Comparison of ENCODE assay signal across 6 cellular contexts in genomic region chr1:1470626-1471388, GRCh38. TPM values are rescaled to one million over a fixed set of nuclear protein-coding genes. Genes with fewer than 3 reads are reported as not detected.
DNase-seq lines count a peak whose midpoint lies in the region; ATAC-seq and TF ChIP-seq lines count a peak whose summit lies in the region.

No MANE protein-coding gene starts in this region.

- peak overlapping the region; percentile 95 for H3K4me3 Mint-ChIP-seq in CD4-positive, alpha-beta T cell

- ATAC-seq in CD4-positive, alpha-beta T cell (ENCODE audit: poor library complexity) = peak; percentile 28
- ATAC-seq in foreskin keratinocyte (peak; percentile 36), HG02970 (IDR thresholded peaks at IDR 0.05; ENCODE audit: low FRiP score, unreplicated experiment) (no peak)

- no peaks in the 10 kb centered on the region for H3K36me3 Mint-ChIP-seq in CD4-positive, alpha-beta T cell (ENCODE audit: low read depth)

- TF ChIP-seq EP300 in suprapubic skin (IDR thresholded peaks at IDR 0.05) = no peak

- WGBS in suprapubic skin = 12% methylated on average over 16 of the region's 16 CpGs

- intact Hi-C loops in CD4-positive, alpha-beta T cell (cut with DNase I, micrococcal nuclease) = loop anchor here in 1 of 2 experiments (2.0 kb wide), 2 partner anchors 40 to 104 kb away; partner anchors contain the start of gene SSU72

- TF ChIP-seq CTCF in CD4-positive, alpha-beta T cell (IDR thresholded peaks at IDR 0.05) = no peak
- TF ChIP-seq CTCF in RWPE1 (conservative IDR thresholded peaks at IDR 0.05; ENCODE audit: low read depth) = no peak
- no peak for TF ChIP-seq CTCF in foreskin keratinocyte (conservative IDR thresholded peaks at IDR 0.05)
- no peak for TF ChIP-seq CTCF in suprapubic skin (IDR thresholded peaks at IDR 0.05)
- no peak for TF ChIP-seq CTCF in GM13977 (IDR thresholded peaks at IDR 0.05; ENCODE audit: extremely low read depth, insufficient read depth, missing control alignments)

- H3K4me3 ChIP-seq in suprapubic skin = peak overlapping the region; percentile 87

- H3K27me3 ChIP-seq in CD4-positive, alpha-beta T cell (ENCODE audit: control insufficient read depth, insufficient read depth, low read length) = no peaks in the 10 kb centered on the region
- H3K27me3 ChIP-seq in foreskin keratinocyte (no peaks in the 10 kb centered on the region), suprapubic skin (no peaks in the 10 kb centered on the region)

- no peaks in the 10 kb centered on the region for H3K9me3 Mint-ChIP-seq in CD4-positive, alpha-beta T cell

- no peaks in the 10 kb centered on the region for H3K36me3 ChIP-seq in suprapubic skin

- no peaks in the 10 kb centered on the region for H3K9me3 ChIP-seq in CD4-positive, alpha-beta T cell (ENCODE audit: control insufficient read depth, low read length)
- H3K9me3 ChIP-seq in suprapubic skin = no peaks in the 10 kb centered on the region

- no peaks in the 10 kb centered on the region for H3K27me3 Mint-ChIP-seq in CD4-positive, alpha-beta T cell

- H3K4me1 ChIP-seq in foreskin keratinocyte (no peaks in the 10 kb centered on the region), suprapubic skin (peaks cover 28% of the 10 kb centered on the region)

- no peak for TF ChIP-seq POLR2A in suprapubic skin (IDR thresholded peaks at IDR 0.05)

- peaks cover 26% of the 10 kb centered on the region for H3K4me1 Mint-ChIP-seq in CD4-positive, alpha-beta T cell (ENCODE audit: low read depth)

- CTCF ChIA-PET in CD4-positive, alpha-beta T cell (lab: Charles Lee) = no interaction called here
- CTCF ChIA-PET in RWPE1 (lab: Yijun Ruan, JAX) = no interaction called here

- in situ Hi-C loops in GM13977 (cut with MboI; ENCODE audit: low pct_unique_long_range_greater_than_20kb, low sequenced_read_pairs, unreplicated experiment) = no loop called here

- peak overlapping the region; percentile 87 for H3K27ac Mint-ChIP-seq in CD4-positive, alpha-beta T cell

- DNase-seq in CD4-positive, alpha-beta T cell = no peak
- DNase-seq in RWPE1 (ENCODE audit: low spot score) = no peak
- DNase-seq in foreskin keratinocyte = no peak
- no peak for DNase-seq in suprapubic skin (ENCODE audit: low spot score in 2 of 2)
- DNase-seq in GM13977 (ENCODE audit: low spot score) = no peak

- H3K27ac ChIP-seq in CD4-positive, alpha-beta T cell (ENCODE audit: low read depth, low read length) = peak overlapping the region; percentile 67
- peak overlapping the region; percentile 92 for H3K27ac ChIP-seq in RWPE1
- peak overlapping the region; percentile 14 for H3K27ac ChIP-seq in foreskin keratinocyte
- H3K27ac ChIP-seq in suprapubic skin = peak overlapping the region; percentile 93

- POLR2A ChIA-PET in CD4-positive, alpha-beta T cell (lab: Charles Lee) = no interaction called here
- POLR2A ChIA-PET in RWPE1 (lab: Yijun Ruan, JAX; ENCODE audit: low non-redundant PET) = no interaction called here

RNA-seq across cellular contexts. Expression of gene ATAD3B, which starts 0.8 kb away (rescaled TPM):
- total RNA-seq in CD4-positive, alpha-beta T cell = 10 to 100 TPM; 44.3 to 49.1 TPM
- total RNA-seq in foreskin keratinocyte (46.1 and 51.0 TPM in 2 replicates), suprapubic skin (10 to 100 TPM; 18.5 to 71.9 (median 23.7) TPM)
- 53.9 and 57.4 TPM in 2 replicates for polyA plus RNA-seq in foreskin keratinocyte

RNA-seq across cellular contexts. Expression of gene ATAD3C, which starts 21.3 kb away (rescaled TPM):
- total RNA-seq in CD4-positive, alpha-beta T cell = under 1 TPM; 0.28 to 0.74 TPM
- 0.46 and 0.51 TPM in 2 replicates for total RNA-seq in foreskin keratinocyte
- polyA plus RNA-seq in foreskin keratinocyte = 0.78 and 0.81 TPM in 2 replicates
- total RNA-seq in suprapubic skin = 1 to 10 TPM in 2 of 4 donors, under 1 TPM in 2; 0.32 to 4.2 (median 1.2) TPM

RNA-seq across cellular contexts. Expression of gene VWA1, which starts 35.3 kb away (rescaled TPM):
- not detected for total RNA-seq in CD4-positive, alpha-beta T cell
- total RNA-seq in foreskin keratinocyte = 15.0 and 17.5 TPM in 2 replicates
- 29.1 and 34.9 TPM in 2 replicates for polyA plus RNA-seq in foreskin keratinocyte
- total RNA-seq in suprapubic skin = 10 to 100 TPM; 14.5 to 27.6 (median 19.8) TPM

RNA-seq across cellular contexts. Expression of gene ATAD3A, which starts 41.2 kb away (rescaled TPM):
- 10 to 100 TPM; 17.0 to 19.5 TPM for total RNA-seq in CD4-positive, alpha-beta T cell
- total RNA-seq in foreskin keratinocyte (59.5 and 60.1 TPM in 2 replicates), suprapubic skin (10 to 100 TPM; 15.0 to 23.2 (median 19.7) TPM)
- polyA plus RNA-seq in foreskin keratinocyte = 64.4 and 66.8 TPM in 2 replicates

RNA-seq across cellular contexts. Expression of gene ANKRD65, which starts 49.7 kb away (rescaled TPM):
- total RNA-seq in CD4-positive, alpha-beta T cell = not detected
- 11.6 and 12.5 TPM in 2 replicates for total RNA-seq in foreskin keratinocyte
- 14.6 and 16.6 TPM in 2 replicates for polyA plus RNA-seq in foreskin keratinocyte
- 10 to 100 TPM in 1 of 4 donors, 1 to 10 TPM in 3; 2.8 to 10.3 (median 5.9) TPM for total RNA-seq in suprapubic skin

Comparison
In these comparisons a context has a peak if more than half of its experiments do, and no peak if none do; other contexts are left out.
1. H3K27ac ChIP-seq: peak in every context shown above with its lines; median percentile 93 in suprapubic skin; 92 in RWPE1; 67 in CD4-positive, alpha-beta T cell; 14 in foreskin keratinocyte.
2. RNA of gene VWA1, which starts 35.3 kb away (total RNA-seq): 14.5 to 27.6 TPM in suprapubic skin and 15.0 to 17.5 TPM in foreskin keratinocyte; not detected in CD4-positive, alpha-beta T cell; every median in the first group is over 10 times any median in the second.